ENCODE assay signal across 8 cellular contexts in genomic region chr1:229694053-229694693, GRCh38.
DNase-seq lines count a peak whose midpoint lies in the region; TF ChIP-seq lines count a peak whose summit lies in the region.

No MANE protein-coding gene starts in this region.

- TF ChIP-seq POLR2A in prostate gland (IDR thresholded peaks at IDR 0.05): no peak

- no peaks in the 10 kb centered on the region for H3K27me3 ChIP-seq in BJ (ENCODE audit: control insufficient read depth, insufficient read depth, low read length)
- H3K27me3 ChIP-seq in prostate gland (replicated peaks; ENCODE audit: insufficient read depth): no peaks in the 10 kb centered on the region

- H3K36me3 ChIP-seq in BJ (ENCODE audit: control insufficient read depth, insufficient read depth, low read length) (no peaks in the 10 kb centered on the region), prostate gland (no peaks in the 10 kb centered on the region)

- no peaks in the 10 kb centered on the region for H3K9me3 Mint-ChIP-seq in mesothelial cell of epicardium

- no peak overlapping the region for H3K4me3 Mint-ChIP-seq in mesothelial cell of epicardium

- peak overlapping the region; percentile 64 for H3K27ac Mint-ChIP-seq in mesothelial cell of epicardium

- no peaks in the 10 kb centered on the region for H3K9me3 ChIP-seq in prostate gland

- H3K4me3 ChIP-seq in BJ (ENCODE audit: low read depth, low read length): no peak overlapping the region
- no peak overlapping the region for H3K4me3 ChIP-seq in prostate gland

- no peaks in the 10 kb centered on the region for H3K27me3 Mint-ChIP-seq in mesothelial cell of epicardium (ENCODE audit: low read depth)

- POLR2A ChIA-PET in BJ (lab: Charles Lee): interaction anchor here (0.5 kb wide), 2 partner anchors 70 to 1096 kb away, joined by 3 read pairs; no protein-coding TSS in a partner anchor

- DNase-seq in BJ (ENCODE audit: low read depth) (peak; percentile 27), NCI-H1694 (lab: John Stamatoyannopoulos, UW) (peak; percentile 97), brain pericyte (ENCODE audit: low read depth, low spot score) (peak; percentile 92), mesothelial cell of epicardium (ENCODE audit: low spot score in 2 of 2, unreplicated experiment in 2 of 2) (no peak), RPMI8226 (no peak), SKM-1 treated with dmso at 0.1 percent for 144 hours (lab: John Stamatoyannopoulos, UW; ENCODE audit: unreplicated experiment) (no peak), prostate gland (ENCODE audit: low spot score) (no peak)
- DNase-seq in activated T-cell treated with anti-CD3 and anti-CD28 coated beads, Interleukin-2, amount 50 U/mL, for 1 hour: no peak

- CTCF ChIA-PET in BJ (lab: Yijun Ruan, JAX): interaction anchor here (2.0 kb wide), 1 partner anchor 617 kb away, joined by 4 read pairs; no protein-coding TSS in a partner anchor

- intact Hi-C loops in prostate gland (cut with DNase I): no loop called here

- no peak overlapping the region for H3K27ac ChIP-seq in prostate gland

- H3K4me1 Mint-ChIP-seq in mesothelial cell of epicardium: peaks cover 4% of the 10 kb centered on the region

- WGBS in prostate gland: 61% methylated on average over 6 of the region's 11 CpGs

- H3K36me3 Mint-ChIP-seq in mesothelial cell of epicardium: no peaks in the 10 kb centered on the region

- no peaks in the 10 kb centered on the region for H3K4me1 ChIP-seq in prostate gland (replicated peaks)

- TF ChIP-seq CTCF in BJ (IDR thresholded peaks at IDR 0.05; ENCODE audit: insufficient read depth, low read depth, low read length): no peak
- TF ChIP-seq CTCF in mesothelial cell of epicardium (IDR thresholded peaks at IDR 0.05; ENCODE audit: unreplicated experiment): no peak
- TF ChIP-seq CTCF in prostate gland (IDR thresholded peaks at IDR 0.05): no peak

Comparison
In these comparisons a context has a peak if more than half of its experiments do, and no peak if none do; other contexts are left out.
1. DNase-seq: peak in BJ (single experiment), NCI-H1694 (single experiment) and brain pericyte (single experiment); none in mesothelial cell of epicardium (0 of 2), activated T-cell treated with anti-CD3 and anti-CD28 coated beads, Interleukin-2, amount 50 U/mL, for 1 hour (single experiment), RPMI8226 (single experiment), SKM-1 treated with dmso at 0.1 percent for 144 hours (single experiment) and prostate gland (single experiment).